2 cellular contexts compared by ENCODE assay signal in genomic region chr19:9872618-9873242, GRCh38.
TF ChIP-seq lines count a peak whose summit lies in the region.

No MANE protein-coding gene starts in this region.

TF ChIP-seq in HepG2, 621 proteins besides CTCF, POLR2A, EP300 and RAD21:
- TF ChIP-seq AHDC1 (CRISPR knock-in tag; IDR thresholded peaks at IDR 0.05; ENCODE audit: borderline replicate concordance) (no peak), ZNF629 (CRISPR knock-in tag; conservative IDR thresholded peaks at IDR 0.05) (peak; percentile 54; the same call in 1 of the 2 replicates)
TF ChIP-seq in HepG2: peak in this region for 1.

TF ChIP-seq in neural cell, 6 proteins besides CTCF, POLR2A, EP300 and RAD21:
- no peak for TF ChIP-seq EZH2 (IDR thresholded peaks at IDR 0.05; ENCODE audit: borderline replicate concordance, insufficient read depth, low read length, poor library complexity, severe bottlenecking)
- TF ChIP-seq REST (IDR thresholded peaks at IDR 0.05; ENCODE audit: borderline replicate concordance), result no peak
- no peak for TF ChIP-seq SMC3 (conservative IDR thresholded peaks at IDR 0.05; ENCODE audit: poor library complexity)
- TF ChIP-seq POLR2AphosphoS5 (IDR thresholded peaks at IDR 0.05), result no peak
- TF ChIP-seq MXI1 (conservative IDR thresholded peaks at IDR 0.05; ENCODE audit: poor library complexity, severe bottlenecking), result no peak
- TF ChIP-seq TAF1 (IDR thresholded peaks at IDR 0.05; ENCODE audit: low read depth), result no peak
